1 cellular context compared by ENCODE assay signal in the genomic region with DNA sequence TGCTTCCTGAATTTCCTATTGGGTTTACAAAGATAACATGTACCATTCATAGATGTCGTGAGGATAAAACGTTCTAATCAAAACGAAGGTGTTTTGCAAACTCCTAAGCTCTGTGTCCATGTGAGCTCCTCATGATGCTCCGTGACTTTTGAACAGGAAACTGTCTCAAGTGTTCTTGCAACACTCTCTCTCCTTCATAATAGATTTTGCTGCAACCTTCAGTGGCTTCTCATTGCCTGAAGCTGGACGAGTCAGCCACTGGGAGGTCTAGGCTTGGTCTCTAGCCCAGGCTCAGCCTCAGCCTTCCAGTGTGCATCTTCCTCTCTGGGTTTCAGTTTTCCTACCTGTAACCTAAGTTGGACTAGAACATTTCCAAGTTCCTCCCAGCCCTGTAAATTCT.
A peak's percentile ranks its signal among the peaks of the same experiment; 100 is the strongest.
TF ChIP-seq lines count a peak whose summit lies in the region.

No MANE protein-coding gene starts in this region.

TF ChIP-seq in IMR-90, 13 proteins besides CTCF, POLR2A, EP300 and RAD21:
- TF ChIP-seq MXI1 (IDR thresholded peaks at IDR 0.05; ENCODE audit: borderline replicate concordance, low read depth, low read length) (no peak), CEBPB (IDR thresholded peaks at IDR 0.05; ENCODE audit: low read depth, low read length) (peak; percentile 59)
